3 cellular contexts compared by ENCODE assay signal in genomic region chr18:56545539-56545938, GRCh38.
TF ChIP-seq lines count a peak whose summit lies in the region.

No MANE protein-coding gene starts in this region.

TF ChIP-seq in IMR-90, 13 proteins besides CTCF, POLR2A, EP300 and RAD21:
- no peak for TF ChIP-seq USF2 (IDR thresholded peaks at IDR 0.05; ENCODE audit: low read depth, low read length)
- no peak for TF ChIP-seq CHD1 (IDR thresholded peaks at IDR 0.05; ENCODE audit: low read depth, low read length)
- peak; percentile 68; the same call in 1 of the 2 replicates for TF ChIP-seq CEBPB (IDR thresholded peaks at IDR 0.05; ENCODE audit: low read depth, low read length)

TF ChIP-seq in K562, 482 proteins besides CTCF, POLR2A, EP300 and RAD21 (continued from another document):
- TF ChIP-seq TAF1 (IDR thresholded peaks at IDR 0.05; ENCODE audit: control insufficient read depth, extremely low read depth, insufficient read depth, low read length, severe bottlenecking): no peak
- peak; percentile 16; the same call in 1 of the 2 replicates for TF ChIP-seq CEBPB (tag; IDR thresholded peaks at IDR 0.05)
- no peak for TF ChIP-seq KHSRP (IDR thresholded peaks at IDR 0.05)
- no peak for TF ChIP-seq CEBPG (CRISPR knock-in tag; IDR thresholded peaks at IDR 0.05)
- peak in 1 of 2 experiments; percentile 22; a peak in 1 of 4 replicates for TF ChIP-seq CEBPG (tag; conservative IDR thresholded peaks at IDR 0.05 in 1 of 2, IDR thresholded peaks at IDR 0.05 in 1 of 2)

TF ChIP-seq in HepG2, 621 proteins besides CTCF, POLR2A, EP300 and RAD21 (continued from another document):
- TF ChIP-seq THAP9 (CRISPR knock-in tag; IDR thresholded peaks at IDR 0.05; ENCODE audit: borderline replicate concordance): no peak
- no peak for TF ChIP-seq HOMEZ (CRISPR knock-in tag; IDR thresholded peaks at IDR 0.05; ENCODE audit: low read depth)
- peak; percentile 48; the same call in 1 of the 2 replicates for TF ChIP-seq CEBPB (IDR thresholded peaks at IDR 0.05; ENCODE audit: borderline replicate concordance, low read depth, low read length)
- TF ChIP-seq JUNB (CRISPR knock-in tag; IDR thresholded peaks at IDR 0.05; ENCODE audit: borderline replicate concordance): no peak
